10 cellular contexts compared by ENCODE assay signal in the genomic region with DNA sequence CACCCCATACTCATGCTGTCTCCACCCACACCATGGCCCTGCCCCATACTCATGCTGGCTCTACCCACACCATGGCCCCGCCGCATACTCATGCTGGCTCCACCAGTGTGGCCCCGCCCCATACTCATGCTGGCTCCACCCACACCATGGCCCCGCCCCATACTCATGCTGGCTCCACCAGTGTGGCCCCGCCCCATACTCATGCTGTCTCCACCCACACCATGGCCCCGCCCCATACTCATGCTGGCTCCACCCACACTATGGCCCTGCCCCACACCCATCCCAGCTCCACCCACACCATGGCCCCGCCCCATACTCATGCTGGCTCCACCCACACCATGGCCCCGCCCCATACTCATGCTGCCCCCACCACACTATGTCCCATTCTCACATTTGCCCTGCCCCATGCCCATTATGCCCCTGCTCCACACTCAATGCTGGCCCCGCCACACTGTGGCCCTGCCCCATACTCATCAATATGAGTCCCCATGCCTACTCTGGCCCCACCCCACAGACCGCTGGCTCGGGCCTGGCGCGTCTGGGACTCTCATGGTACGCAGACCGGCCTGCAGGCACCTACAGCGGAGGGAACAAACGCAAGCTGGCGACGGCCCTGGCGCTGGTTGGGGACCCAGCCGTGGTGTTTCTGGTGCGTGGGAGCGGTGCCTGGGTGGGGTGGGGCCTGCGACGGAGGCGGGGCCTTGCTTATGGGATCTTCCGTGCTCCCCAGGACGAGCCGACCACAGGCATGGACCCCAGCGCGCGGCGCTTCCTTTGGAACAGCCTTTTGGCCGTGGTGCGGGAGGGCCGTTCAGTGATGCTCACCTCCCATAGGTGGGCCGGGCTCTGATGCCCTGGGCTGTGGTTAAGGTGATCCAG. TPM values are rescaled to one million over a fixed set of nuclear protein-coding genes. Genes with fewer than 3 reads are reported as not detected.
A peak's percentile ranks its signal among the peaks of the same experiment; 100 is the strongest.
DNase-seq lines count a peak whose midpoint lies in the region; ATAC-seq and TF ChIP-seq lines count a peak whose summit lies in the region.
"Had no signal": no experiment of that assay in that cellular context is flagged by ENCODE, and none has a peak within 500 bp of the region (broad histone marks: within the 10 kb centered on the region; RNA-seq: fewer than 3 reads in every experiment).

No MANE protein-coding gene starts in this region.

- H3K4me3 ChIP-seq in BE2C (ENCODE audit: low read depth, low read length) (no peak overlapping the region), GM23338 (no peak overlapping the region), endodermal cell (ENCODE audit: low read length) (no peak overlapping the region)

- POLR2A ChIA-PET in WTC11 (lab: Charles Lee) = interaction anchor here (1.9 to 2.1 kb wide), 2 partner anchors 36 to 206 kb away, joined by 6 to 9 read pairs; a partner anchor contains a TSS

- CTCF ChIA-PET in WTC11 (lab: Charles Lee) = interaction anchor here (1.2 to 7.5 kb wide), 4 partner anchors 18 to 151 kb away, joined by 4 to 109 read pairs (median 16); a partner anchor contains a TSS

- H3K4me1 ChIP-seq in BE2C (no peaks in the 10 kb centered on the region; the same call in 1 of the 2 replicates), GM23338 (ENCODE audit: insufficient read depth) (peaks cover 8% of the 10 kb centered on the region; the same call in 1 of the 2 replicates), endodermal cell (ENCODE audit: control insufficient read depth, insufficient read depth, low read length) (peaks cover 5% of the 10 kb centered on the region)

- H3K27me3 ChIP-seq in BE2C (peaks cover 28% of the 10 kb centered on the region), GM23338 (ENCODE audit: insufficient read depth) (peaks cover 14% of the 10 kb centered on the region), endodermal cell (ENCODE audit: control insufficient read depth, insufficient read depth, low read length, poor library complexity, severe bottlenecking) (peaks cover 38% of the 10 kb centered on the region)

- H3K9me3 ChIP-seq in BE2C (peaks cover 12% of the 10 kb centered on the region), endodermal cell (ENCODE audit: control insufficient read depth, low read length) (no peaks in the 10 kb centered on the region)

- H2AFZ ChIP-seq in GM23338 = no peak overlapping the region

- no peaks in the 10 kb centered on the region for H4K20me1 ChIP-seq in GM23338 (replicated peaks; ENCODE audit: insufficient read depth)

- ATAC-seq in GM23338 (no peak), WTC11 (no peak), GM21825 (IDR thresholded peaks at IDR 0.05; ENCODE audit: unreplicated experiment) (no peak), HG03571 (IDR thresholded peaks at IDR 0.05; ENCODE audit: unreplicated experiment) (no peak)

- H3K9me3 Mint-ChIP-seq in GM23338 (peaks cover 15% of the 10 kb centered on the region; the same call in 2 of the 3 replicates), WTC11 (peaks cover 7% of the 10 kb centered on the region; the same call in 1 of the 2 replicates), endodermal cell (no peaks in the 10 kb centered on the region), mesothelial cell of epicardium (no peaks in the 10 kb centered on the region)

- H3K27ac Mint-ChIP-seq in GM23338 = no peak overlapping the region
- H3K27ac Mint-ChIP-seq in WTC11 = no peak overlapping the region; the same call in 1 of the 2 replicates
- H3K27ac Mint-ChIP-seq in endodermal cell = no peak overlapping the region
- no peak overlapping the region for H3K27ac Mint-ChIP-seq in mesothelial cell of epicardium

- peak; percentile 43 for DNase-seq in BE2C
- peak; percentile 43 for DNase-seq in GM23338 (ENCODE audit: low spot score)
- DNase-seq in WTC11 (ENCODE audit: low spot score) = peak; percentile 83
- peak; percentile 77 for DNase-seq in endodermal cell
- DNase-seq in mesothelial cell of epicardium (ENCODE audit: low spot score in 2 of 2, unreplicated experiment in 2 of 2) = no peak
- no peak for DNase-seq in NOMO-1 treated with dmso at 0.1 percent for 144 hours (lab: John Stamatoyannopoulos, UW; ENCODE audit: unreplicated experiment)
- DNase-seq: COR-L47 had no signal

- H3K4me1 Mint-ChIP-seq in GM23338 = peaks cover 17% of the 10 kb centered on the region
- peaks cover 15% of the 10 kb centered on the region for H3K4me1 Mint-ChIP-seq in WTC11
- H3K4me1 Mint-ChIP-seq in endodermal cell = peaks cover 5% of the 10 kb centered on the region
- peaks cover 13% of the 10 kb centered on the region for H3K4me1 Mint-ChIP-seq in mesothelial cell of epicardium

- no peak overlapping the region for H3K4me2 ChIP-seq in GM23338
- H3K4me2 ChIP-seq: KMS-11 had no signal

- no peaks in the 10 kb centered on the region for H3K9me2 ChIP-seq in GM23338 (ENCODE audit: insufficient read depth)

- 92 to 96% methylated on average over 21 to 35 of the region's 37 CpGs for WGBS in endodermal cell (ENCODE audit: insufficient coverage in 1 of 2, insufficient read length in 1 of 2), 2 experiments

- peaks cover 19% of the 10 kb centered on the region for H3K27me3 Mint-ChIP-seq in GM23338 (ENCODE audit: insufficient read depth, low read depth, poor library complexity)
- H3K27me3 Mint-ChIP-seq in WTC11 (ENCODE audit: low read depth) = peaks cover 19% of the 10 kb centered on the region
- H3K27me3 Mint-ChIP-seq in endodermal cell (ENCODE audit: insufficient read depth) = peaks cover 26% of the 10 kb centered on the region
- H3K27me3 Mint-ChIP-seq in mesothelial cell of epicardium (ENCODE audit: low read depth) = peaks cover 14% of the 10 kb centered on the region

- H3K36me3 Mint-ChIP-seq in GM23338 (ENCODE audit: low read depth) (peaks cover 8% of the 10 kb centered on the region; the same call in 2 of the 3 replicates), WTC11 (peaks cover 11% of the 10 kb centered on the region), endodermal cell (ENCODE audit: low read depth) (peaks cover 7% of the 10 kb centered on the region), mesothelial cell of epicardium (no peaks in the 10 kb centered on the region)

- peaks cover 18% of the 10 kb centered on the region for H3F3A ChIP-seq in GM23338 (replicated peaks; ENCODE audit: low read depth)

- no peaks in the 10 kb centered on the region for H3K36me3 ChIP-seq in BE2C
- H3K36me3 ChIP-seq in GM23338 (ENCODE audit: insufficient read depth) = peaks cover 5% of the 10 kb centered on the region; the same call in 1 of the 2 replicates
- peaks cover 7% of the 10 kb centered on the region for H3K36me3 ChIP-seq in endodermal cell (ENCODE audit: control insufficient read depth, insufficient read depth, low read length)

- H3K4me3 Mint-ChIP-seq in GM23338 = peak overlapping the region; percentile 41; the same call in 1 of the 3 replicates
- peak overlapping the region; percentile 65 for H3K4me3 Mint-ChIP-seq in WTC11
- no peak overlapping the region for H3K4me3 Mint-ChIP-seq in endodermal cell
- H3K4me3 Mint-ChIP-seq in mesothelial cell of epicardium = no peak overlapping the region

- TF ChIP-seq CTCF in BE2C (IDR thresholded peaks at IDR 0.05; ENCODE audit: low read depth, low read length) (no peak), GM23338 (conservative IDR thresholded peaks at IDR 0.05; ENCODE audit: low read depth in 2 of 2) (no peak), WTC11 (IDR thresholded peaks at IDR 0.05) (no peak), endodermal cell (conservative IDR thresholded peaks at IDR 0.05) (no peak), mesothelial cell of epicardium (IDR thresholded peaks at IDR 0.05; ENCODE audit: unreplicated experiment) (no peak)

- no peak overlapping the region for H3K9ac ChIP-seq in endodermal cell (ENCODE audit: extremely low read depth, low read length, poor library complexity, severe bottlenecking)
- H3K9ac ChIP-seq: KMS-11 had no signal

- no peak overlapping the region; the same call in 1 of the 2 replicates for H3K27ac ChIP-seq in GM23338 (ENCODE audit: low read depth)
- no peak overlapping the region for H3K27ac ChIP-seq in endodermal cell (ENCODE audit: low read depth, low read length)
- H3K27ac ChIP-seq: KMS-11 had no signal

- H3K79me2 ChIP-seq in GM23338 (replicated peaks; ENCODE audit: insufficient read depth) = no peaks in the 10 kb centered on the region

RNA-seq across cellular contexts. Expression of a gene that starts 3.7 kb away (rescaled TPM):
- polyA plus RNA-seq in BE2C (2012; ENCODE audit: insufficient read depth, insufficient read length, low read depth) = 31.2 TPM
- 56.0 and 71.8 TPM in 2 replicates for total RNA-seq in GM23338 (2014; rRNA removed; shearing (Covaris generic))
- 24.7 and 28.3 TPM in 2 replicates for polyA plus RNA-seq in GM23338 (2016; fragmentation: Nextera tagmentation; extraction: Ambion mirVana)
- total RNA-seq in WTC11 (2021) = 40.9 to 46.4 TPM (median 44.1 TPM) in 3 replicates
- total RNA-seq in endodermal cell = 10 to 100 TPM; 14.8 to 17.1 TPM
- 5.9 TPM for polyA plus RNA-seq in endodermal cell (2013, experiment 1 of 2)
- polyA plus RNA-seq in endodermal cell (2013, experiment 2 of 2) = 4.8 TPM
- 2.4 to 3.8 TPM (median 3.2 TPM) in 3 replicates for total RNA-seq in mesothelial cell of epicardium

RNA-seq across cellular contexts. Expression of a gene that starts 23.4 kb away (rescaled TPM):
- polyA plus RNA-seq in BE2C (2012; ENCODE audit: insufficient read depth, insufficient read length, low read depth) = 16.4 TPM
- total RNA-seq in GM23338 (2014; rRNA removed; shearing (Covaris generic)) = 18.1 and 22.2 TPM in 2 replicates
- 27.4 and 30.3 TPM in 2 replicates for polyA plus RNA-seq in GM23338 (2016; fragmentation: Nextera tagmentation; extraction: Ambion mirVana)
- total RNA-seq in WTC11 (2021) = 40.3 to 45.0 TPM (median 41.3 TPM) in 3 replicates
- total RNA-seq in endodermal cell = 10 to 100 TPM; 67.2 to 68.7 TPM
- polyA plus RNA-seq in endodermal cell (2013, experiment 1 of 2) = 16.2 TPM
- 16.2 TPM for polyA plus RNA-seq in endodermal cell (2013, experiment 2 of 2)
- 18.0 to 22.5 TPM (median 20.1 TPM) in 3 replicates for total RNA-seq in mesothelial cell of epicardium

RNA-seq across cellular contexts. Expression of a gene that starts 31.9 kb away (rescaled TPM):
- 824 TPM for polyA plus RNA-seq in BE2C (2012; ENCODE audit: insufficient read depth, insufficient read length, low read depth)
- 257 and 303 TPM in 2 replicates for total RNA-seq in GM23338 (2014; rRNA removed; shearing (Covaris generic))
- 254 and 286 TPM in 2 replicates for polyA plus RNA-seq in GM23338 (2016; fragmentation: Nextera tagmentation; extraction: Ambion mirVana)
- total RNA-seq in WTC11 (2021) (275 to 291 TPM (median 287 TPM) in 3 replicates), endodermal cell (100 to 1,000 TPM; 225 to 254 TPM), mesothelial cell of epicardium (137 to 145 TPM (median 143 TPM) in 3 replicates)
- polyA plus RNA-seq in endodermal cell (2013, experiment 1 of 2) = 192 TPM
- 174 TPM for polyA plus RNA-seq in endodermal cell (2013, experiment 2 of 2)

RNA-seq across cellular contexts. Expression of a gene that starts 36.9 kb away (rescaled TPM):
- polyA plus RNA-seq in BE2C (2012; ENCODE audit: insufficient read depth, insufficient read length, low read depth) = 3.0 TPM
- total RNA-seq in GM23338 (2014; rRNA removed; shearing (Covaris generic)) = 392 and 426 TPM in 2 replicates
- 314 and 330 TPM in 2 replicates for polyA plus RNA-seq in GM23338 (2016; fragmentation: Nextera tagmentation; extraction: Ambion mirVana)
- 387 to 391 TPM (median 390 TPM) in 3 replicates for total RNA-seq in WTC11 (2021)
- total RNA-seq in endodermal cell = 100 to 1,000 TPM; 426 to 469 TPM
- 225 TPM for polyA plus RNA-seq in endodermal cell (2013, experiment 1 of 2)
- polyA plus RNA-seq in endodermal cell (2013, experiment 2 of 2) = 200 TPM
- 492 to 501 TPM (median 493 TPM) in 3 replicates for total RNA-seq in mesothelial cell of epicardium

RNA-seq across cellular contexts. Expression of a gene that starts 40.5 kb away (rescaled TPM):
- 790 TPM for polyA plus RNA-seq in BE2C (2012; ENCODE audit: insufficient read depth, insufficient read length, low read depth)
- 284 and 351 TPM in 2 replicates for total RNA-seq in GM23338 (2014; rRNA removed; shearing (Covaris generic))
- polyA plus RNA-seq in GM23338 (2016; fragmentation: Nextera tagmentation; extraction: Ambion mirVana) = 543 and 573 TPM in 2 replicates
- 363 to 377 TPM (median 368 TPM) in 3 replicates for total RNA-seq in WTC11 (2021)
- 100 to 1,000 TPM; 331 to 449 TPM for total RNA-seq in endodermal cell
- 418 TPM for polyA plus RNA-seq in endodermal cell (2013, experiment 1 of 2)
- polyA plus RNA-seq in endodermal cell (2013, experiment 2 of 2) = 416 TPM
- 190 to 208 TPM (median 201 TPM) in 3 replicates for total RNA-seq in mesothelial cell of epicardium

Comparison
In these comparisons a context has a peak if more than half of its experiments do, and no peak if none do; other contexts are left out.
1. DNase-seq: peak in BE2C (single experiment), GM23338 (single experiment), WTC11 (single experiment) and endodermal cell (single experiment); none in mesothelial cell of epicardium (0 of 2) and NOMO-1 treated with dmso at 0.1 percent for 144 hours (single experiment).
2. H3K4me3 Mint-ChIP-seq: peak in GM23338 (single experiment) and WTC11 (single experiment); none in endodermal cell (single experiment) and mesothelial cell of epicardium (single experiment).